In the genomic region with DNA sequence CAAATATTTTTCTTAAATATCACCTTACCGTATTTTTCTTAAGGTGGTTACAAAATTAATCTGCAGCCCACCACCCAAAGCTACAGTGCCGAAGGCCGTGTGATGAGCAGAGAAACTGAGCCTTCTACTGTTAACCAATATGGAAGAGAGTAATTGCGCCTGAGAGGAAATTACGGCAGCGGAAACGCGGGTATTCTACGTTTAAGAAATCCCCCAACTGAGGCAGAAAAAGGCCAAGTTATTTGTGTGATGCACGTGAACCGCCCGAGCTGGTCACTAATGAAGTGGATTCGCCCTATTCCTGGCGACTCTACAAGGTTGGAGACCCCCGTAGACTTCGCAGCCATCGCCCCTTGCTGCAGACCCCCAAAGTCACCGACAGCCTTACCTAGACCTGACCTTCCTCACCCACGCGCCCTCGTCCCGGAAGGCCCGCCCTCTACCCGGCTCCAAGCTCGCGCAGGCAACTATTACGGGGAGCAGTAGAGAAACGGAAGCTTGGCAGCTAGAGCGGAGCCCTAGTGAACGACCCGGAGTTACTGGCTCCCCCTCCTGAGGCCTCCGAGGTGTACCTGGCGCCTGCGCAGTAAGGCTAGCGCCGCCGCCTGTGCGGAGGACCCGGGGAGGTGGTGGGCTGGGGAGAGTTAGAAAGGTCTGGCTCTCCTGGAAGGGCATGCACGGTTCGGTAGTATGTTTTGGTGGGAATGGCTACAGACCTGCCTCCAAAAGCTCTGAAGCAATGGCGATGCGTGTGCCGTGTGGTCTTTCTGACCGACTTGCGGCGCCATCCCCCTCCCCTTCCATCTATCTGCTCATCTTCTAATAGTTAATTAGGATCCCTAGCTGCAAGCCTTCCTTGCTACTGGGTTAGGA, we compare ENCODE assay signal across 8 cellular contexts. TPM values are rescaled to one million over a fixed set of nuclear protein-coding genes. Genes with fewer than 3 reads are reported as not detected.
DNase-seq lines count a peak whose midpoint lies in the region; ATAC-seq, FAIRE-seq and TF ChIP-seq lines count a peak whose summit lies in the region.

A gene (minus strand): TSS at position 430 of the 873 bp plus-strand sequence. CDS start 4,319 bp downstream, outside the sequence.

- peak; percentile 14 to 50; a peak in 3 of 5 replicates for TF ChIP-seq RAD21 in A549 (conservative IDR thresholded peaks at IDR 0.05 in 1 of 2, IDR thresholded peaks at IDR 0.05 in 1 of 2)

- DNase-seq in A549 (ENCODE audit: low read depth in 1 of 2, low spot score in 1 of 2) (peak; percentile 97 to 98), NCI-H2107 treated with DMSO at 0.1 percent for 48 hours (lab: John Stamatoyannopoulos, UW; ENCODE audit: unreplicated experiment) (peak; percentile 98), body of pancreas (peak; percentile 93 to 97 (median 96)), iPS DF 4.7 (ENCODE audit: extremely low read depth, low spot score) (peak; percentile 94), sigmoid colon (peak; percentile 98)

- TF ChIP-seq EP300 in A549 (IDR thresholded peaks at IDR 0.05) = no peak
- TF ChIP-seq EP300 in sigmoid colon (IDR thresholded peaks at IDR 0.05) = peak in 1 of 4 donors; percentile 31

- intact Hi-C loops in body of pancreas (cut with DNase I) (loop anchor here (5.0 kb wide), 1 partner anchor 202 kb away; no protein-coding TSS in a partner anchor), sigmoid colon (cut with DNase I) (loop anchor here (1.0 to 10.0 kb wide), 7 partner anchors 89 to 1672 kb away; a partner anchor contains a TSS)

- CTCF ChIA-PET in A549 (lab: Yijun Ruan, JAX) = interaction anchor here (0.6 to 3.5 kb wide), 16 partner anchors 9 to 723 kb away, joined by 3 to 28 read pairs (median 3); a partner anchor contains a TSS

- H3K9me3 ChIP-seq in A549 (peaks cover 6% of the 10 kb centered on the region; the same call in 1 of the 3 replicates), body of pancreas (no peaks in the 10 kb centered on the region), sigmoid colon (no peaks in the 10 kb centered on the region)

- H3K36me3 ChIP-seq in body of pancreas (replicated peaks in 1 of 2; ENCODE audit: insufficient read depth in 1 of 2, low read depth in 2 of 2) (peaks cover 0 to 2% of the 10 kb centered on the region in 2 donors), sigmoid colon (peaks cover 0 to 11% (median 3%) of the 10 kb centered on the region in 4 donors)

- peaks cover 13% of the 10 kb centered on the region for H3K4me1 ChIP-seq in A549
- H3K4me1 ChIP-seq in body of pancreas = peaks cover 13% of the 10 kb centered on the region
- peaks cover 0 to 21% (median 8%) of the 10 kb centered on the region in 4 donors for H3K4me1 ChIP-seq in sigmoid colon

- TF ChIP-seq CTCF in A549 (IDR thresholded peaks at IDR 0.05) = peak; percentile 61
- TF ChIP-seq CTCF in body of pancreas (IDR thresholded peaks at IDR 0.05) = peak in 4 of 7 experiments; percentile 9 to 56 (median 20)
- no peak for TF ChIP-seq CTCF in sigmoid colon (IDR thresholded peaks at IDR 0.05)

- FAIRE-seq in A549 (lab: Jason Lieb, UNC) = no peak
- FAIRE-seq in TTC549 (lab: Jason Lieb, UNC) = peak; percentile 53

- 3% methylated on average over 24 of the region's 47 CpGs for WGBS in A549 (ENCODE audit: missing lambda C conversion rate)
- 1 to 2% methylated on average over 29 to 47 of the region's 47 CpGs for WGBS in body of pancreas, 2 donors
- WGBS in sigmoid colon, 2 donors = 0 to 1% methylated on average over 47 of the region's 47 CpGs

- ATAC-seq in A549 (peak; percentile 98 to 100), HG03066 (IDR thresholded peaks at IDR 0.05; ENCODE audit: low read depth, unreplicated experiment) (peak; percentile 99), body of pancreas (peak; percentile 100)

- H3K27ac ChIP-seq in A549 (peak within 1 kb of the TSS; percentile 85 to 88), body of pancreas (peak within 1 kb of the TSS; percentile 64 to 92 (median 78)), sigmoid colon (peak within 1 kb of the TSS; percentile 88 to 90 (median 89))

- H3K4me2 ChIP-seq in A549 = peak within 1 kb of the TSS; percentile 93

- POLR2A ChIA-PET in A549 (lab: Yijun Ruan, JAX) = interaction anchor here (0.5 to 2.1 kb wide), 16 partner anchors 10 to 723 kb away, joined by 3 to 15 read pairs (median 3); a partner anchor contains a TSS

- H3K27me3 ChIP-seq in body of pancreas (no peaks in the 10 kb centered on the region), sigmoid colon (no peaks in the 10 kb centered on the region)

- TF ChIP-seq POLR2A in A549 (IDR thresholded peaks at IDR 0.05; ENCODE audit: low read length) (peak; percentile 80), GM18526 (IDR thresholded peaks at IDR 0.05; ENCODE audit: extremely low read depth, insufficient read length) (peak; percentile 91), body of pancreas (IDR thresholded peaks at IDR 0.05) (peak; percentile 55 to 90 (median 89)), sigmoid colon (IDR thresholded peaks at IDR 0.05) (peak; percentile 63 to 64)

- H3K4me3 ChIP-seq in A549 = peak within 1 kb of the TSS; percentile 56
- peak within 1 kb of the TSS; percentile 32 to 60 for H3K4me3 ChIP-seq in body of pancreas
- H3K4me3 ChIP-seq in sigmoid colon = peak within 1 kb of the TSS; percentile 53 to 68 (median 64)

TF ChIP-seq in A549, 52 proteins besides CTCF, POLR2A, EP300 and RAD21 (continues in another document):
- no peak for TF ChIP-seq CHD4 (IDR thresholded peaks at IDR 0.05; ENCODE audit: borderline replicate concordance)
- TF ChIP-seq, protein P1, sequence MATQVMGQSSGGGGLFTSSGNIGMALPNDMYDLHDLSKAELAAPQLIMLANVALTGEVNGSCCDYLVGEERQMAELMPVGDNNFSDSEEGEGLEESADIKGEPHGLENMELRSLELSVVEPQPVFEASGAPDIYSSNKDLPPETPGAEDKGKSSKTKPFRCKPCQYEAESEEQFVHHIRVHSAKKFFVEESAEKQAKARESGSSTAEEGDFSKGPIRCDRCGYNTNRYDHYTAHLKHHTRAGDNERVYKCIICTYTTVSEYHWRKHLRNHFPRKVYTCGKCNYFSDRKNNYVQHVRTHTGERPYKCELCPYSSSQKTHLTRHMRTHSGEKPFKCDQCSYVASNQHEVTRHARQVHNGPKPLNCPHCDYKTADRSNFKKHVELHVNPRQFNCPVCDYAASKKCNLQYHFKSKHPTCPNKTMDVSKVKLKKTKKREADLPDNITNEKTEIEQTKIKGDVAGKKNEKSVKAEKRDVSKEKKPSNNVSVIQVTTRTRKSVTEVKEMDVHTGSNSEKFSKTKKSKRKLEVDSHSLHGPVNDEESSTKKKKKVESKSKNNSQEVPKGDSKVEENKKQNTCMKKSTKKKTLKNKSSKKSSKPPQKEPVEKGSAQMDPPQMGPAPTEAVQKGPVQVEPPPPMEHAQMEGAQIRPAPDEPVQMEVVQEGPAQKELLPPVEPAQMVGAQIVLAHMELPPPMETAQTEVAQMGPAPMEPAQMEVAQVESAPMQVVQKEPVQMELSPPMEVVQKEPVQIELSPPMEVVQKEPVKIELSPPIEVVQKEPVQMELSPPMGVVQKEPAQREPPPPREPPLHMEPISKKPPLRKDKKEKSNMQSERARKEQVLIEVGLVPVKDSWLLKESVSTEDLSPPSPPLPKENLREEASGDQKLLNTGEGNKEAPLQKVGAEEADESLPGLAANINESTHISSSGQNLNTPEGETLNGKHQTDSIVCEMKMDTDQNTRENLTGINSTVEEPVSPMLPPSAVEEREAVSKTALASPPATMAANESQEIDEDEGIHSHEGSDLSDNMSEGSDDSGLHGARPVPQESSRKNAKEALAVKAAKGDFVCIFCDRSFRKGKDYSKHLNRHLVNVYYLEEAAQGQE (IDR thresholded peaks at IDR 0.05) = 0 out of 2 replicates have a peak, but pooled peaks have one; percentile 24
- TF ChIP-seq, protein P2, sequence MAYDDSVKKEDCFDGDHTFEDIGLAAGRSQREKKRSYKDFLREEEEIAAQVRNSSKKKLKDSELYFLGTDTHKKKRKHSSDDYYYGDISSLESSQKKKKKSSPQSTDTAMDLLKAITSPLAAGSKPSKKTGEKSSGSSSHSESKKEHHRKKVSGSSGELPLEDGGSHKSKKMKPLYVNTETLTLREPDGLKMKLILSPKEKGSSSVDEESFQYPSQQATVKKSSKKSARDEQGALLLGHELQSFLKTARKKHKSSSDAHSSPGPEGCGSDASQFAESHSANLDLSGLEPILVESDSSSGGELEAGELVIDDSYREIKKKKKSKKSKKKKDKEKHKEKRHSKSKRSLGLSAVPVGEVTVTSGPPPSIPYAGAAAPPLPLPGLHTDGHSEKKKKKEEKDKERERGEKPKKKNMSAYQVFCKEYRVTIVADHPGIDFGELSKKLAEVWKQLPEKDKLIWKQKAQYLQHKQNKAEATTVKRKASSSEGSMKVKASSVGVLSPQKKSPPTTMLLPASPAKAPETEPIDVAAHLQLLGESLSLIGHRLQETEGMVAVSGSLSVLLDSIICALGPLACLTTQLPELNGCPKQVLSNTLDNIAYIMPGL (CRISPR knock-in tag; IDR thresholded peaks at IDR 0.05; ENCODE audit: borderline replicate concordance) = no peak
- TF ChIP-seq, protein P3, sequence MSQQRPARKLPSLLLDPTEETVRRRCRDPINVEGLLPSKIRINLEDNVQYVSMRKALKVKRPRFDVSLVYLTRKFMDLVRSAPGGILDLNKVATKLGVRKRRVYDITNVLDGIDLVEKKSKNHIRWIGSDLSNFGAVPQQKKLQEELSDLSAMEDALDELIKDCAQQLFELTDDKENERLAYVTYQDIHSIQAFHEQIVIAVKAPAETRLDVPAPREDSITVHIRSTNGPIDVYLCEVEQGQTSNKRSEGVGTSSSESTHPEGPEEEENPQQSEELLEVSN (IDR thresholded peaks at IDR 0.05; ENCODE audit: borderline replicate concordance, low read depth) = no peak; the same call in 1 of the 2 replicates
- no peak for TF ChIP-seq CHD2 (IDR thresholded peaks at IDR 0.05; ENCODE audit: low read length, partially characterized antibody)
- 0 out of 2 replicates have a peak, but pooled peaks have one; percentile 13 for TF ChIP-seq GATA3 (IDR thresholded peaks at IDR 0.05; ENCODE audit: borderline replicate concordance)
- no peak for TF ChIP-seq CBX8 (IDR thresholded peaks at IDR 0.05)
- TF ChIP-seq ZNF302 (CRISPR knock-in tag; IDR thresholded peaks at IDR 0.05) = no peak
- peak; percentile 39; the same call in 1 of the 2 replicates for TF ChIP-seq HOXB13 (CRISPR knock-in tag; IDR thresholded peaks at IDR 0.05; ENCODE audit: low read depth)

RNA-seq across cellular contexts. Expression of the gene that starts here (rescaled TPM):
- polyA plus RNA-seq in A549 (2011; rRNA removed) = 174 and 186 TPM in 2 replicates
- 51.8 and 61.1 TPM in 2 replicates for polyA plus RNA-seq in A549 (2012; cell fraction: cytosol; rRNA removed)
- 7.5 and 11.8 TPM in 2 replicates for polyA plus RNA-seq in A549 (2012; cell fraction: nucleus; rRNA removed)
- polyA plus RNA-seq in A549 (2017; fragmentation: RNase III; extraction: RNeasy Plus Mini Kit Qiagen cat#74134 plus additional on column Dnase treatment) = 120 to 132 TPM (median 125 TPM) in 3 replicates
- 17.2 and 25.7 TPM in 2 replicates for polyA minus RNA-seq in A549 (2011; rRNA and poly(A)+ RNA removed)
- total RNA-seq in body of pancreas = 1 to 10 TPM; 4.6 to 9.9 TPM
- 10 to 100 TPM; 14.7 to 32.7 (median 20.9) TPM for total RNA-seq in sigmoid colon
- 100 to 1,000 TPM in 2 of 3 donors, 10 to 100 TPM in 1; 88.1 to 150 (median 132) TPM for polyA plus RNA-seq in sigmoid colon

Comparison
In these comparisons a context has a peak if more than half of its experiments do, and no peak if none do; other contexts are left out.
1. Peak in every context shown above with its lines: DNase-seq, ATAC-seq, H3K4me3 ChIP-seq and H3K27ac ChIP-seq.
2. CTCF ChIP-seq: peak in A549 (single experiment) and body of pancreas (4 of 7); none in sigmoid colon (0 of 4).